ENCODE assay signal across 8 cellular contexts in genomic region chr6:28335040-28335563, GRCh38. TPM values are rescaled to one million over a fixed set of nuclear protein-coding genes. Genes with fewer than 3 reads are reported as not detected.
DNase-seq lines count a peak whose midpoint lies in the region; ATAC-seq, FAIRE-seq and TF ChIP-seq lines count a peak whose summit lies in the region.

No MANE protein-coding gene starts in this region.

- POLR2A ChIA-PET in Panc1 (lab: Charles Lee), result interaction anchor here (0.6 to 0.7 kb wide), 4 partner anchors 10 to 525 kb away, joined by 3 read pairs; a partner anchor contains a TSS

- CTCF ChIA-PET in Panc1 (lab: Charles Lee), result no interaction called here

- TF ChIP-seq POLR2A in gastroesophageal sphincter (IDR thresholded peaks at IDR 0.05) (no peak), sigmoid colon (IDR thresholded peaks at IDR 0.05) (no peak)

- in situ Hi-C loops in Panc1 (cut with HindIII; ENCODE audit: low pct_unique_long_range_greater_than_20kb, low sequenced_read_pairs), result no loop called here

- FAIRE-seq in HTR-8/SVneo (lab: Jason Lieb, UNC), result no peak

- WGBS in gastroesophageal sphincter (ENCODE audit: low coverage in 1 of 2), 2 donors, result 35 to 44% methylated on average over 6 to 10 of the region's 12 CpGs
- WGBS in sigmoid colon, 2 donors, result 30 to 34% methylated on average over 12 of the region's 12 CpGs

- H3K27ac ChIP-seq in Panc1 (ENCODE audit: low read length), result peak overlapping the region; percentile 95
- peak overlapping the region; percentile 97 to 98 (median 98) for H3K27ac ChIP-seq in gastroesophageal sphincter
- H3K27ac ChIP-seq in sigmoid colon, result peak overlapping the region; percentile 91 to 99 (median 95)

- ATAC-seq in Panc1 (no peak; the same call in 1 of the 2 replicates), gastroesophageal sphincter (no peak), HG03342 (IDR thresholded peaks at IDR 0.05; ENCODE audit: unreplicated experiment) (no peak)

- H3K9me3 ChIP-seq in Panc1 (ENCODE audit: control insufficient read depth, insufficient read depth, low read depth, low read length) (no peaks in the 10 kb centered on the region; the same call in 1 of the 2 replicates), gastroesophageal sphincter (no peaks in the 10 kb centered on the region), sigmoid colon (no peaks in the 10 kb centered on the region)

- DNase-seq in GM12864 (ENCODE audit: low read depth) (no peak), Panc1 (ENCODE audit: low read depth, low spot score) (peak; percentile 94), sigmoid colon (no peak), HTR-8/SVneo (ENCODE audit: insufficient read length, low spot score) (no peak), middle frontal gyrus (ENCODE audit: extremely low spot score, low spot score) (no peak), retina (no peak)

- TF ChIP-seq CTCF in GM12864 (IDR thresholded peaks at IDR 0.05; ENCODE audit: low read depth, low read length, missing control alignments) (no peak), Panc1 (IDR thresholded peaks at IDR 0.05) (no peak), gastroesophageal sphincter (IDR thresholded peaks at IDR 0.05) (no peak), sigmoid colon (IDR thresholded peaks at IDR 0.05) (no peak)

- no peak for TF ChIP-seq EP300 in gastroesophageal sphincter (IDR thresholded peaks at IDR 0.05)
- TF ChIP-seq EP300 in sigmoid colon (IDR thresholded peaks at IDR 0.05), result peak in 1 of 4 donors; percentile 40

- H3K4me1 ChIP-seq in Panc1 (ENCODE audit: control insufficient read depth, insufficient read depth, low read length), result peaks cover 23% of the 10 kb centered on the region
- peaks cover 6 to 26% (median 10%) of the 10 kb centered on the region in 3 donors for H3K4me1 ChIP-seq in gastroesophageal sphincter
- H3K4me1 ChIP-seq in sigmoid colon, result peaks cover 4 to 35% (median 19%) of the 10 kb centered on the region in 4 donors

- BruUV-seq in Panc1 (replicated peaks; lab: Mats Ljungman, UMichigan), result no TSS peak

- H3K4me3 ChIP-seq in GM12864 (ENCODE audit: low read depth, low read length) (peak overlapping the region; percentile 75), Panc1 (ENCODE audit: low read depth in 2 of 2, low read length in 2 of 2) (peak overlapping the region; percentile 85 to 86), gastroesophageal sphincter (peak overlapping the region; percentile 73 to 81), sigmoid colon (peak overlapping the region; percentile 54 to 73 (median 65))

- intact Hi-C loops in Panc1 (cut with micrococcal nuclease; ENCODE audit: unreplicated experiment), result loop anchor here (5.0 kb wide), 1 partner anchor 113 kb away; no protein-coding TSS in a partner anchor
- intact Hi-C loops in sigmoid colon (cut with DNase I), result loop anchor here (5.0 to 10.0 kb wide), 3 partner anchors 68 to 1188 kb away; partner anchors contain the start of gene ZSCAN26

- H3K27me3 ChIP-seq in Panc1 (ENCODE audit: control insufficient read depth, insufficient read depth, low read length) (no peaks in the 10 kb centered on the region), gastroesophageal sphincter (no peaks in the 10 kb centered on the region), sigmoid colon (no peaks in the 10 kb centered on the region)

- no peaks in the 10 kb centered on the region; the same call in 1 of the 2 replicates for H3K36me3 ChIP-seq in Panc1 (ENCODE audit: control insufficient read depth, insufficient read depth, low read length)
- H3K36me3 ChIP-seq in gastroesophageal sphincter, result no peaks in the 10 kb centered on the region
- H3K36me3 ChIP-seq in sigmoid colon, result no peaks in the 10 kb centered on the region

RNA-seq across cellular contexts. Expression of gene ZSCAN31, which starts 0.8 kb away (rescaled TPM):
- total RNA-seq in Panc1 (2021; ENCODE audit: unreplicated experiment) (10.4 TPM), gastroesophageal sphincter (10 to 100 TPM; 14.9 to 32.0 (median 24.8) TPM), sigmoid colon (10 to 100 TPM; 22.8 to 41.7 (median 30.8) TPM)
- 10.2 TPM for polyA plus RNA-seq in Panc1 (2012; ENCODE audit: insufficient read length)
- polyA plus RNA-seq in sigmoid colon, result 1 to 10 TPM; 3.6 to 8.8 (median 7.8) TPM

RNA-seq across cellular contexts. Expression of gene ZKSCAN3, which starts 14.6 kb away (rescaled TPM):
- 7.0 TPM for total RNA-seq in Panc1 (2021; ENCODE audit: unreplicated experiment)
- polyA plus RNA-seq in Panc1 (2012; ENCODE audit: insufficient read length), result 3.7 TPM
- 1 to 10 TPM; 4.4 to 9.8 (median 6.9) TPM for total RNA-seq in gastroesophageal sphincter
- total RNA-seq in sigmoid colon, result 1 to 10 TPM; 5.4 to 9.1 (median 5.8) TPM
- polyA plus RNA-seq in sigmoid colon, result 1 to 10 TPM in 2 of 3 donors, under 1 TPM in 1; 0.92 to 1.8 (median 1.2) TPM

RNA-seq across cellular contexts. Expression of gene PGBD1, which starts 53.7 kb away (rescaled TPM):
- total RNA-seq in Panc1 (2021; ENCODE audit: unreplicated experiment) (7.6 TPM), gastroesophageal sphincter (1 to 10 TPM; 6.5 to 7.7 (median 7.2) TPM), sigmoid colon (10 to 100 TPM in 2 of 4 donors, 1 to 10 TPM in 2; 5.4 to 11.4 (median 9.2) TPM)
- polyA plus RNA-seq in Panc1 (2012; ENCODE audit: insufficient read length), result 4.3 TPM
- polyA plus RNA-seq in sigmoid colon, result 1 to 10 TPM in 2 of 3 donors, under 1 TPM in 1; 0.92 to 1.3 (median 1.2) TPM
